Comparison of ENCODE assay signal across 21 cellular contexts in genomic region chr3:173826901-173827609, GRCh38.
DNase-seq lines count a peak whose midpoint lies in the region; ATAC-seq and TF ChIP-seq lines count a peak whose summit lies in the region.
"Had no signal": no experiment of that assay in that cellular context is flagged by ENCODE, and none has a peak within 500 bp of the region (broad histone marks: within the 10 kb centered on the region; RNA-seq: fewer than 3 reads in every experiment).

No MANE protein-coding gene starts in this region.

- no peaks in the 10 kb centered on the region for H3K79me2 ChIP-seq in fibroblast of lung (ENCODE audit: control insufficient read depth, insufficient read depth, low read length)
- H3K79me2 ChIP-seq: parathyroid adenoma had no signal

- intact Hi-C loops in gastrocnemius medialis (cut with DNase I; ENCODE audit: low total_unique reads), result no loop called here

- TF ChIP-seq CTCF in fibroblast of lung (conservative IDR thresholded peaks at IDR 0.05 in 1 of 2, IDR thresholded peaks at IDR 0.05 in 1 of 2; ENCODE audit: low read depth in 1 of 2, low read length in 2 of 2) (no peak), gastrocnemius medialis (IDR thresholded peaks at IDR 0.05 in 4 of 5, conservative IDR thresholded peaks at IDR 0.05 in 1 of 5) (no peak)

- no peak for TF ChIP-seq POLR2A in gastrocnemius medialis (IDR thresholded peaks at IDR 0.05)

- H3K4me1 ChIP-seq in fibroblast of lung (ENCODE audit: control insufficient read depth, extremely low read depth, insufficient read depth, low read length) (no peaks in the 10 kb centered on the region), gastrocnemius medialis (no peaks in the 10 kb centered on the region)
- H3K4me1 ChIP-seq: adrenal gland, parathyroid adenoma, right lobe of liver had no signal

- H3K4me2 ChIP-seq in fibroblast of lung (ENCODE audit: extremely low read depth, insufficient read depth, low read length), result no peak overlapping the region

- H3K4me3 ChIP-seq in fibroblast of lung (replicated peaks in 1 of 4; ENCODE audit: control extremely low read depth in 1 of 4, insufficient read depth in 1 of 4, low read depth in 3 of 4, low read length in 4 of 4) (no peak overlapping the region), skeletal muscle cell (ENCODE audit: low read depth, low read length) (no peak overlapping the region), gastrocnemius medialis (no peak overlapping the region)
- H3K4me3 ChIP-seq: adrenal gland, right lobe of liver had no signal

- no peak for ATAC-seq in GM19035 (IDR thresholded peaks at IDR 0.05; ENCODE audit: unreplicated experiment)
- no peak for ATAC-seq in GM18502 (IDR thresholded peaks at IDR 0.05; ENCODE audit: poor library complexity, unreplicated experiment)
- no peak for ATAC-seq in gastrocnemius medialis
- ATAC-seq: naive thymus-derived CD8-positive, alpha-beta T cell; right lobe of liver; Right ventricle myocardium inferior; T-cell had no signal

- H3K27ac ChIP-seq in fibroblast of lung (ENCODE audit: insufficient read depth, low read length) (no peak overlapping the region), gastrocnemius medialis (no peak overlapping the region)
- H3K27ac ChIP-seq: adrenal gland, C4-2B, parathyroid adenoma, right lobe of liver had no signal

- H4K20me1 ChIP-seq in fibroblast of lung (ENCODE audit: control insufficient read depth, extremely low read depth, insufficient read depth, low read length), result no peaks in the 10 kb centered on the region

- H3K27me3 ChIP-seq in fibroblast of lung (ENCODE audit: control insufficient read depth, insufficient read depth, low read length), result no peaks in the 10 kb centered on the region
- no peaks in the 10 kb centered on the region for H3K27me3 ChIP-seq in gastrocnemius medialis
- H3K27me3 ChIP-seq: adrenal gland, right lobe of liver had no signal

- DNase-seq in COLO829 (ENCODE audit: low spot score) (peak; percentile 84), LHCN-M2 (ENCODE audit: low read depth) (peak; percentile 13), fibroblast of lung (ENCODE audit: low read depth in 2 of 2) (peak; percentile 36 to 85), skeletal muscle cell (ENCODE audit: low read depth) (peak; percentile 44), gastrocnemius medialis (no peak)
- DNase-seq in effector CD8-positive, alpha-beta T cell (lab: John Stamatoyannopoulos, UW), result no peak
- DNase-seq: activated CD4-positive, alpha-beta T cell treated with anti-CD3 and anti-CD28 coated beads for 48 hours; activated CD8-positive, alpha-beta memory T cell treated with anti-CD3 and anti-CD28 coated beads, Interleukin-2, amount 50 U/mL, for 4 hours; activated effector memory CD4-positive, alpha-beta T cell treated with anti-CD3 and anti-CD28 coated beads, Interleukin-2, amount 50 U/mL, for 16 hours; adrenal gland; naive thymus-derived CD8-positive, alpha-beta T cell; NCI-H1417; NCI-H526; right lobe of liver; stimulated activated naive CD4-positive, alpha-beta T cell treated with Interleukin-2 at 50 U/mL for 16 hours; T-cell had no signal

- no peak overlapping the region for H3K9ac ChIP-seq in fibroblast of lung (ENCODE audit: insufficient read depth, low read length)
- H3K9ac ChIP-seq: parathyroid adenoma had no signal

- H3K9me3 ChIP-seq in fibroblast of lung (ENCODE audit: control insufficient read depth, insufficient read depth, low read depth, low read length) (no peaks in the 10 kb centered on the region), gastrocnemius medialis (no peaks in the 10 kb centered on the region)
- H3K9me3 ChIP-seq: adrenal gland, right lobe of liver had no signal

- H3K36me3 ChIP-seq in fibroblast of lung (ENCODE audit: control insufficient read depth, insufficient read depth, low read length) (no peaks in the 10 kb centered on the region), gastrocnemius medialis (no peaks in the 10 kb centered on the region)
- H3K36me3 ChIP-seq: adrenal gland, right lobe of liver had no signal

- H2AFZ ChIP-seq in fibroblast of lung (ENCODE audit: low read length), result no peak overlapping the region
- H2AFZ ChIP-seq: parathyroid adenoma had no signal

- in situ Hi-C loops in gastrocnemius medialis (cut with MboI; ENCODE audit: low sequenced_read_pairs in 4 of 4), result no loop called here

Comparison
In these comparisons a context has a peak if more than half of its experiments do, and no peak if none do; other contexts are left out.
1. DNase-seq: peak in COLO829 (single experiment), LHCN-M2 (single experiment), fibroblast of lung (2 of 2) and skeletal muscle cell (single experiment); none in effector CD8-positive, alpha-beta T cell (single experiment) and gastrocnemius medialis (0 of 2).